ENCODE assay signal across 8 cellular contexts in the genomic region with DNA sequence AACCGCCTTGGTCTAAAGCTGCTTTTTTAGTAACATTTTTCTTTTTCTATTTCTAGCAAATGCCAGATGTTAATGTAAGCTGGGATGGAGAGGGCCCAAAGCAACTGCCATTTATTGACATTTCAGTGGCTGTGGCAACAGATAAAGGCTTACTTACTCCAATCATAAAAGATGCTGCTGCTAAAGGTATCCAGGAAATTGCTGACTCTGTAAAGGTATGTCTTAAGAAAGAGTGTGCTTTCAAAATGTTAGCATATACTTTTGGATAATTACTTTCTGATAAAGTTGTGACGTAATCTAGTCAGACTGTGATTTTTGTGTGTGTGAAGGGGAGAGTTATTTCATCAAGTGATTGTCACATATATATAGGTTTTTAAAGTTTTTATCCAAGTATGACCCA.
"Had no signal": no experiment of that assay in that cellular context is flagged by ENCODE, and none has a peak within 500 bp of the region (broad histone marks: within the 10 kb centered on the region; RNA-seq: fewer than 3 reads in every experiment).

No MANE protein-coding gene starts in this region.

- H3K4me3 ChIP-seq: GM23248, HAP-1 had no signal

- ATAC-seq: HCT116 had no signal

- H3K4me1 ChIP-seq: HAP-1 had no signal

- H3K9me3 ChIP-seq: HAP-1 had no signal

- H3K27ac ChIP-seq: GM23248, HL-60 had no signal

- DNase-seq: GM23248, GOT3, H7, HFFc6, KG1 had no signal
